25 cellular contexts compared by ENCODE assay signal in the genomic region with DNA sequence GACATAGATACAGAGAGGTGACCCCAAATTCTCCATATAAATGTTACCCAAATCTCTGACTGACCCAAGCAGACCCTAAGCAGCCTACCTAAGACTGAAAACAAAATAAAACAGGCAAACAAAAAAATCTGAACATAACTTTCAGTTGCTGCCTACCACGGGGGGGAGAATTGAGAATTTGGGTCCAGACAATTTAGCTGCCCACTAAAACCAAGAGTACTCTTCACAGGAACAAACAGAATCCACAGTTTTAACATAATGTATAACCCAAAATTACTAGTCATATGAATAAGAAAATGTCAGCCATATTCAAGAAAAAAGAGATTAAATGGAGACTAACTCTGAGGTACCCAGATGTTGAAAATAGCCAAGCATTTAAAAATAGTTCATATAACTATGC. TPM values are rescaled to one million over a fixed set of nuclear protein-coding genes. Genes with fewer than 3 reads are reported as not detected.
DNase-seq lines count a peak whose midpoint lies in the region; ATAC-seq and TF ChIP-seq lines count a peak whose summit lies in the region.
"Had no signal": no experiment of that assay in that cellular context is flagged by ENCODE, and none has a peak within 500 bp of the region (broad histone marks: within the 10 kb centered on the region; RNA-seq: fewer than 3 reads in every experiment).

No MANE protein-coding gene starts in this region.

- H3K4me3 ChIP-seq in GM12865 (ENCODE audit: low read depth, low read length) = no peak overlapping the region
- H3K4me3 ChIP-seq: BLaER1 had no signal

- H3K4me3 Mint-ChIP-seq in activated T-helper 2 cell treated with anti-CD3 and anti-CD28 coated beads, Interferon-gamma antibody, Interleukin-2, Interleukin-4, amounts not matched to agents 10 μg/mL and 5 μg/mL and 100 μg/mL, durations not matched to agents 14 hours and 24 hours and 36 hours (ENCODE audit: low read depth) = no peak overlapping the region
- H3K4me3 Mint-ChIP-seq in stimulated activated effector memory CD8-positive, alpha-beta T cell treated with anti-CD3 and anti-CD28 coated beads, Interleukin-12 subunit alpha, Interleukin-12 subunit beta, amount 100 ng/mL, for 72 hours = peak overlapping the region; percentile 12
- H3K4me3 Mint-ChIP-seq: CD14-positive monocyte; CD4-positive, alpha-beta memory T cell; CD4-positive, CD25-positive, alpha-beta regulatory T cell; CD8-positive, alpha-beta memory T cell had no signal

- no peaks in the 10 kb centered on the region for H3K36me3 Mint-ChIP-seq in activated T-helper 2 cell treated with anti-CD3 and anti-CD28 coated beads, Interferon-gamma antibody, Interleukin-2, Interleukin-4, amounts not matched to agents 10 μg/mL and 5 μg/mL and 100 μg/mL, durations not matched to agents 14 hours and 24 hours and 36 hours (ENCODE audit: low read depth)
- no peaks in the 10 kb centered on the region for H3K36me3 Mint-ChIP-seq in stimulated activated effector memory CD8-positive, alpha-beta T cell treated with anti-CD3 and anti-CD28 coated beads, Interleukin-12 subunit alpha, Interleukin-12 subunit beta, amount 100 ng/mL, for 72 hours
- H3K36me3 Mint-ChIP-seq: CD14-positive monocyte; CD4-positive, alpha-beta memory T cell; CD4-positive, CD25-positive, alpha-beta regulatory T cell; CD8-positive, alpha-beta memory T cell had no signal

- peaks cover 17% of the 10 kb centered on the region for H3K4me1 Mint-ChIP-seq in activated T-helper 2 cell treated with anti-CD3 and anti-CD28 coated beads, Interferon-gamma antibody, Interleukin-2, Interleukin-4, amounts not matched to agents 10 μg/mL and 5 μg/mL and 100 μg/mL, durations not matched to agents 14 hours and 24 hours and 36 hours (ENCODE audit: low read depth)
- H3K4me1 Mint-ChIP-seq in stimulated activated effector memory CD8-positive, alpha-beta T cell treated with anti-CD3 and anti-CD28 coated beads, Interleukin-12 subunit alpha, Interleukin-12 subunit beta, amount 100 ng/mL, for 72 hours = peaks cover 29% of the 10 kb centered on the region
- H3K4me1 Mint-ChIP-seq: CD14-positive monocyte; CD4-positive, CD25-positive, alpha-beta regulatory T cell; CD8-positive, alpha-beta memory T cell had no signal

- intact Hi-C loops in activated T-helper 2 cell treated with anti-CD3 and anti-CD28 coated beads, Interferon-gamma antibody, Interleukin-2, Interleukin-4, amounts not matched to agents 10 μg/mL and 5 μg/mL and 100 μg/mL, durations not matched to agents 14 hours and 24 hours and 36 hours (cut with micrococcal nuclease) = loop anchor here (2.0 kb wide), 1 partner anchor 45 kb away; a partner anchor contains a TSS

- no peaks in the 10 kb centered on the region for H3K9me3 Mint-ChIP-seq in activated T-helper 2 cell treated with anti-CD3 and anti-CD28 coated beads, Interferon-gamma antibody, Interleukin-2, Interleukin-4, amounts not matched to agents 10 μg/mL and 5 μg/mL and 100 μg/mL, durations not matched to agents 14 hours and 24 hours and 36 hours
- no peaks in the 10 kb centered on the region for H3K9me3 Mint-ChIP-seq in stimulated activated effector memory CD8-positive, alpha-beta T cell treated with anti-CD3 and anti-CD28 coated beads, Interleukin-12 subunit alpha, Interleukin-12 subunit beta, amount 100 ng/mL, for 72 hours
- H3K9me3 Mint-ChIP-seq: CD4-positive, alpha-beta memory T cell; CD4-positive, CD25-positive, alpha-beta regulatory T cell; CD8-positive, alpha-beta memory T cell had no signal

- ATAC-seq in GM19395 (IDR thresholded peaks at IDR 0.05; ENCODE audit: unreplicated experiment) (peak; percentile 56), HG02623 (IDR thresholded peaks at IDR 0.05; ENCODE audit: unreplicated experiment) (no peak), HG03439 (IDR thresholded peaks at IDR 0.05; ENCODE audit: unreplicated experiment) (no peak)
- ATAC-seq in stimulated activated effector memory CD8-positive, alpha-beta T cell treated with anti-CD3 and anti-CD28 coated beads, Interleukin-12 subunit alpha, Interleukin-12 subunit beta, amount 100 ng/mL, for 72 hours = no peak

- TF ChIP-seq CTCF in GM12865 (IDR thresholded peaks at IDR 0.05; ENCODE audit: insufficient read depth, low read depth, low read length, missing control alignments) = no peak

- DNase-seq in GM12865 (ENCODE audit: low read depth) (peak; percentile 51), NCI-H1092 treated with DMSO at 0.1 percent for 48 hours (lab: John Stamatoyannopoulos, UW) (no peak), NCI-H1694 treated with DMSO at 0.1 percent for 48 hours (lab: John Stamatoyannopoulos, UW) (no peak)
- DNase-seq in activated T-helper 2 cell treated with anti-CD3 and anti-CD28 coated beads, Interferon-gamma antibody, Interleukin-2, Interleukin-4, amounts not matched to agents 10 μg/mL and 5 μg/mL and 100 μg/mL, durations not matched to agents 14 hours and 24 hours and 36 hours (ENCODE audit: low spot score) = no peak
- DNase-seq in stimulated activated effector memory CD8-positive, alpha-beta T cell treated with anti-CD3 and anti-CD28 coated beads, Interleukin-12 subunit alpha, Interleukin-12 subunit beta, amount 100 ng/mL, for 72 hours (ENCODE audit: low spot score in 2 of 2) = no peak
- DNase-seq: 8988T; ACHN; BE2C; C1 segment of cervical spinal cord; CD4-positive, alpha-beta memory T cell; CD4-positive, CD25-positive, alpha-beta regulatory T cell; CD8-positive, alpha-beta memory T cell; COR-L47; DMS 273 treated with DMSO at 0.1 percent for 48 hours; DMS153; DMS53; DMS79; DND-41; EL; GDM1 had no signal

- H3K27ac Mint-ChIP-seq in activated T-helper 2 cell treated with anti-CD3 and anti-CD28 coated beads, Interferon-gamma antibody, Interleukin-2, Interleukin-4, amounts not matched to agents 10 μg/mL and 5 μg/mL and 100 μg/mL, durations not matched to agents 14 hours and 24 hours and 36 hours = peak overlapping the region; percentile 36
- peak overlapping the region; percentile 32 for H3K27ac Mint-ChIP-seq in stimulated activated effector memory CD8-positive, alpha-beta T cell treated with anti-CD3 and anti-CD28 coated beads, Interleukin-12 subunit alpha, Interleukin-12 subunit beta, amount 100 ng/mL, for 72 hours
- H3K27ac Mint-ChIP-seq: CD14-positive monocyte; CD4-positive, alpha-beta memory T cell; CD4-positive, CD25-positive, alpha-beta regulatory T cell had no signal

- H3K27me3 Mint-ChIP-seq in activated T-helper 2 cell treated with anti-CD3 and anti-CD28 coated beads, Interferon-gamma antibody, Interleukin-2, Interleukin-4, amounts not matched to agents 10 μg/mL and 5 μg/mL and 100 μg/mL, durations not matched to agents 14 hours and 24 hours and 36 hours (ENCODE audit: low read depth) = no peaks in the 10 kb centered on the region

RNA-seq across cellular contexts. Expression of a gene that starts 44.4 kb away (rescaled TPM):
- total RNA-seq in activated T-helper 2 cell treated with anti-CD3 and anti-CD28 coated beads, Interferon-gamma antibody, Interleukin-2, Interleukin-4, amounts not matched to agents 10 μg/mL and 5 μg/mL and 100 μg/mL, durations not matched to agents 14 hours and 24 hours and 36 hours = 91.5 and 92.1 TPM in 2 replicates

RNA-seq across cellular contexts. Expression of a gene that starts 45.6 kb away (rescaled TPM):
- 4.6 and 7.6 TPM in 2 replicates for total RNA-seq in activated T-helper 2 cell treated with anti-CD3 and anti-CD28 coated beads, Interferon-gamma antibody, Interleukin-2, Interleukin-4, amounts not matched to agents 10 μg/mL and 5 μg/mL and 100 μg/mL, durations not matched to agents 14 hours and 24 hours and 36 hours
